20 cellular contexts compared by ENCODE assay signal in genomic region chr2:24565537-24565936, GRCh38.
"Had no signal": no experiment of that assay in that cellular context is flagged by ENCODE, and none has a peak within 500 bp of the region (broad histone marks: within the 10 kb centered on the region; RNA-seq: fewer than 3 reads in every experiment).

No MANE protein-coding gene starts in this region.

- H3K36me3 ChIP-seq: SJSA1 had no signal

- DNase-seq: KBM-7, MV-4-11, NCI-H1048, NCI-H1105, NCI-H146, NCI-H1694 treated with DMSO at 0.1 percent for 48 hours, NCI-H2029, NCI-H2081 treated with DMSO at 0.1 percent for 48 hours, NCI-H2171, NCI-H226, NCI-H446, NCI-H510A, NCI-H524 treated with DMSO at 0.1 percent for 48 hours, NCI-H774, Right ventricle myocardium superior, RPMI8226, SIG-M5 had no signal

- H3K27me3 ChIP-seq: SJSA1 had no signal

- FAIRE-seq: RCC 7860 had no signal

- H3K4me3 ChIP-seq: SJSA1, SK-N-MC had no signal

- H3K9me3 ChIP-seq: SJSA1 had no signal

- H3K27ac ChIP-seq: SJSA1, SK-N-MC had no signal

- H3K4me1 ChIP-seq: SJSA1 had no signal
